In the genomic region with DNA sequence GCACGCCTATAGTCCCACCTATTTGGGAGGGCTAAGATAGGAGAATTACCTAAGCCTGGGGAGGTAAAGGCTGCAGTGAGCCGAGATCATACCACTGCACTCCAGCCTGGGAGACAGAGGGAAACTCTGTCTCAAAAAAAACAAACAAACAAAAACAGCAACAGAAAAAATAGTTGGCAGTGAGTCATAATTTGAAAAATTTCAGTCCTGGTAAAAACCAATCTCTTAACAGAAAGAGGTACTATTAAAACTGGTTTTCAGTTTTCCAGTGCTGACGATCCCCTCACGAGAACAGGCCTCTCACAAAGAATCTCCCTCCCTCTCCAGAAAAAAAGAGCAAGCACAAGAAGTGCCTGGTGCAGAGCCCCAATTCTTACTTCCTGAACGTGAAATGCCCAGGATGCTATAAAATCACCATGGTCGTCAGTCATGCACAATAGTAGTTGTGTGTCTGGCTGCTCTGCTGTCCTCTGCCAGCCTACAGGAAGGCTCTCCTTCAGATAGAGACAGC, we compare ENCODE assay signal across 12 cellular contexts. TPM values are rescaled to one million over a fixed set of nuclear protein-coding genes. Genes with fewer than 3 reads are reported as not detected.
A peak's percentile ranks its signal among the peaks of the same experiment; 100 is the strongest.
DNase-seq lines count a peak whose midpoint lies in the region; ATAC-seq and TF ChIP-seq lines count a peak whose summit lies in the region.
"Had no signal": no experiment of that assay in that cellular context is flagged by ENCODE, and none has a peak within 500 bp of the region (broad histone marks: within the 10 kb centered on the region; RNA-seq: fewer than 3 reads in every experiment).

No MANE protein-coding gene starts in this region.

- TF ChIP-seq CTCF in Calu3 (IDR thresholded peaks at IDR 0.05; ENCODE audit: unreplicated experiment) (no peak), adrenal gland (IDR thresholded peaks at IDR 0.05) (no peak)

- peaks cover 92% of the 10 kb centered on the region for H3K79me2 ChIP-seq in Karpas-422 (ENCODE audit: low read length)

- no peak overlapping the region for H3K4me2 ChIP-seq in Karpas-422 (ENCODE audit: low read depth, low read length, poor library complexity, severe bottlenecking)

- ATAC-seq in right cardiac atrium (peak; percentile 12 to 22), GM18520 (IDR thresholded peaks at IDR 0.05; ENCODE audit: unreplicated experiment) (no peak)
- ATAC-seq in activated naive CD4-positive, alpha-beta T cell treated with anti-CD3 and anti-CD28 coated beads, Interleukin-2, amount 50 U/mL, for 72 hours, result no peak

- H3K9ac ChIP-seq in Karpas-422 (ENCODE audit: low read length), result no peak overlapping the region

- H3K9me3 Mint-ChIP-seq in Calu3 (ENCODE audit: low read depth, unreplicated experiment), result no peaks in the 10 kb centered on the region
- H3K9me3 Mint-ChIP-seq in activated naive CD4-positive, alpha-beta T cell treated with anti-CD3 and anti-CD28 coated beads, Interleukin-2, amount 50 U/mL, for 72 hours, result no peaks in the 10 kb centered on the region
- H3K9me3 Mint-ChIP-seq: T-helper 2 cell treated with Interferon-gamma antibody and Interleukin-4, amounts not matched to agents 5 μg/mL and 100 μg/mL, for 36 hours had no signal

- intact Hi-C loops in Calu3 (cut with micrococcal nuclease; ENCODE audit: unreplicated experiment), result no loop called here
- intact Hi-C loops in adrenal gland (cut with DNase I), result no loop called here
- intact Hi-C loops in right cardiac atrium (cut with DNase I), result no loop called here

- peak overlapping the region; percentile 54 for H3K27ac Mint-ChIP-seq in Calu3 (ENCODE audit: unreplicated experiment)
- peak overlapping the region in 1 of 2 donors; percentile 7 for H3K27ac Mint-ChIP-seq in activated naive CD4-positive, alpha-beta T cell treated with anti-CD3 and anti-CD28 coated beads, Interleukin-2, amount 50 U/mL, for 72 hours
- H3K27ac Mint-ChIP-seq: T-helper 2 cell treated with Interferon-gamma antibody and Interleukin-4, amounts not matched to agents 5 μg/mL and 100 μg/mL, for 36 hours had no signal

- H3K9me3 ChIP-seq in adrenal gland (replicated peaks in 1 of 3) (no peaks in the 10 kb centered on the region), right cardiac atrium (ENCODE audit: control insufficient read depth, low read length) (no peaks in the 10 kb centered on the region), Karpas-422 (ENCODE audit: low read length) (no peaks in the 10 kb centered on the region)
- H3K9me3 ChIP-seq: ovary had no signal

- peaks cover 27% of the 10 kb centered on the region for H3K4me1 Mint-ChIP-seq in Calu3 (ENCODE audit: low read depth, unreplicated experiment)

- no peaks in the 10 kb centered on the region for H3K27me3 Mint-ChIP-seq in Calu3 (ENCODE audit: unreplicated experiment)

- no peaks in the 10 kb centered on the region for H4K20me1 ChIP-seq in Karpas-422 (ENCODE audit: insufficient read depth, low read depth, low read length)

- CTCF ChIA-PET in Calu3 (lab: Charles Lee), result interaction anchor here (0.6 to 1.2 kb wide), 2 partner anchors 10 to 24 kb away, joined by 3 to 9 read pairs; no protein-coding TSS in a partner anchor

- H3K27ac ChIP-seq in adrenal gland, result peak overlapping the region; percentile 9 to 81 (median 71)
- H3K27ac ChIP-seq in right cardiac atrium (ENCODE audit: low read length), result peak overlapping the region; percentile 65
- no peak overlapping the region for H3K27ac ChIP-seq in Karpas-422 (ENCODE audit: low read length)

- DNase-seq in Calu3 (no peak), adrenal gland (no peak), right cardiac atrium (no peak), retina (peak; percentile 19), Karpas-422 (no peak), DMS53 (lab: John Stamatoyannopoulos, UW) (no peak)
- no peak for DNase-seq in activated naive CD4-positive, alpha-beta T cell treated with anti-CD3 and anti-CD28 coated beads, Interleukin-2, amount 50 U/mL, for 72 hours (ENCODE audit: low spot score in 2 of 2)
- DNase-seq: activated naive CD4-positive, alpha-beta T cell; stimulated activated naive CD4-positive, alpha-beta T cell treated with Interleukin-2 at 50 U/mL for 16 hours had no signal

- H3K4me3 ChIP-seq in adrenal gland, result no peak overlapping the region
- no peak overlapping the region for H3K4me3 ChIP-seq in right cardiac atrium (ENCODE audit: low read length)
- no peak overlapping the region for H3K4me3 ChIP-seq in Karpas-422 (ENCODE audit: low read length)
- H3K4me3 ChIP-seq: ovary had no signal

- no peak for TF ChIP-seq POLR2A in adrenal gland (IDR thresholded peaks at IDR 0.05)

- H2AFZ ChIP-seq in Karpas-422 (ENCODE audit: low read length), result no peak overlapping the region

- no peaks in the 10 kb centered on the region for H3K36me3 ChIP-seq in adrenal gland (replicated peaks in 1 of 2)
- no peaks in the 10 kb centered on the region for H3K36me3 ChIP-seq in Karpas-422 (ENCODE audit: insufficient read depth, low read length)
- H3K36me3 ChIP-seq: ovary had no signal

- no peaks in the 10 kb centered on the region for H3K9me2 ChIP-seq in Karpas-422 (replicated peaks; ENCODE audit: insufficient read depth, low read length)

- no TSS peak for BruUV-seq in Calu3 (replicated peaks; lab: Mats Ljungman, UMichigan)

- H3K4me1 ChIP-seq in adrenal gland (replicated peaks in 1 of 2) (peaks cover 27 to 46% of the 10 kb centered on the region in 2 donors), right cardiac atrium (ENCODE audit: control insufficient read depth, insufficient read depth, low read length) (peaks cover 16% of the 10 kb centered on the region), Karpas-422 (ENCODE audit: low read length) (no peaks in the 10 kb centered on the region)

- 49 to 59% (median 57%) methylated on average over 6 of the region's 6 CpGs for WGBS in adrenal gland, 4 donors
- 31% methylated on average over 6 of the region's 6 CpGs for WGBS in right cardiac atrium

- H3K4me3 Mint-ChIP-seq in Calu3 (ENCODE audit: low read depth, unreplicated experiment), result peak overlapping the region; percentile 24
- H3K4me3 Mint-ChIP-seq: T-helper 2 cell treated with Interferon-gamma antibody and Interleukin-4, amounts not matched to agents 5 μg/mL and 100 μg/mL, for 36 hours had no signal

- no peaks in the 10 kb centered on the region for H3K27me3 ChIP-seq in adrenal gland
- no peaks in the 10 kb centered on the region for H3K27me3 ChIP-seq in right cardiac atrium (ENCODE audit: control insufficient read depth, insufficient read depth)
- H3K27me3 ChIP-seq in Karpas-422 (ENCODE audit: low read length), result no peaks in the 10 kb centered on the region
- H3K27me3 ChIP-seq: ovary had no signal

- H3K36me3 Mint-ChIP-seq in Calu3 (ENCODE audit: insufficient read depth, unreplicated experiment), result peaks cover 5% of the 10 kb centered on the region
- H3K36me3 Mint-ChIP-seq in activated naive CD4-positive, alpha-beta T cell treated with anti-CD3 and anti-CD28 coated beads, Interleukin-2, amount 50 U/mL, for 72 hours, result no peaks in the 10 kb centered on the region

RNA-seq across cellular contexts. Expression of a gene that starts 22.8 kb away (rescaled TPM):
- total RNA-seq in Calu3 (2022), result 136 and 150 TPM in 2 replicates
- 100 to 1,000 TPM in 4 of 8 donors, 10 to 100 TPM in 4; 54.3 to 152 (median 101) TPM for total RNA-seq in adrenal gland
- 10 to 100 TPM; 49.2 to 65.1 (median 52.6) TPM for polyA plus RNA-seq in adrenal gland
- 100 to 1,000 TPM; 443 to 557 (median 472) TPM for total RNA-seq in right cardiac atrium
- polyA plus RNA-seq in right cardiac atrium, result 267 TPM
- total RNA-seq in activated naive CD4-positive, alpha-beta T cell treated with anti-CD3 and anti-CD28 coated beads, Interleukin-2, amount 50 U/mL, for 72 hours, result 100 to 1,000 TPM in 1 of 2 donors, 10 to 100 TPM in 1; 70.1 to 118 TPM
- 45.6 and 47.4 TPM in 2 replicates for total RNA-seq in Karpas-422 (2014; rRNA removed; shearing (Covaris generic); ENCODE audit: low replicate concordance)

Comparison
In these comparisons a context has a peak if more than half of its experiments do, and no peak if none do; other contexts are left out.
1. ATAC-seq: peak in right cardiac atrium (2 of 2); none in activated naive CD4-positive, alpha-beta T cell treated with anti-CD3 and anti-CD28 coated beads, Interleukin-2, amount 50 U/mL, for 72 hours (0 of 2) and GM18520 (single experiment).